Comparison of ENCODE assay signal across 2 cellular contexts in genomic region chr17:38958326-38958725, GRCh38.
TF ChIP-seq lines count a peak whose summit lies in the region.

No MANE protein-coding gene starts in this region.

TF ChIP-seq in HCT116, 20 proteins besides CTCF, POLR2A, EP300 and RAD21:
- TF ChIP-seq JUND (IDR thresholded peaks at IDR 0.05) (no peak), ZFX (IDR thresholded peaks at IDR 0.05) (no peak), SP1 (IDR thresholded peaks at IDR 0.05; ENCODE audit: low read depth) (no peak), ELF1 (IDR thresholded peaks at IDR 0.05; ENCODE audit: borderline replicate concordance, low read depth) (no peak), ATF3 (IDR thresholded peaks at IDR 0.05) (no peak), EZH2phosphoT487 (IDR thresholded peaks at IDR 0.05; ENCODE audit: borderline replicate concordance) (no peak), EZH2 (IDR thresholded peaks at IDR 0.05) (no peak), ZNF274 (IDR thresholded peaks at IDR 0.05; ENCODE audit: low read depth, low read length) (no peak), YY1 (IDR thresholded peaks at IDR 0.05; ENCODE audit: extremely low read depth, insufficient replicate concordance, low read depth, low read length) (no peak), TCF7L2 (IDR thresholded peaks at IDR 0.05; ENCODE audit: borderline replicate concordance, extremely low read depth, insufficient read depth, insufficient read length) (no peak), MAX (IDR thresholded peaks at IDR 0.05) (no peak), FOSL1 (IDR thresholded peaks at IDR 0.05; ENCODE audit: low read depth) (no peak), POLR2AphosphoS5 (IDR thresholded peaks at IDR 0.05; ENCODE audit: low read depth, low read length) (no peak), SIN3A (IDR thresholded peaks at IDR 0.05; ENCODE audit: low read depth) (no peak), CEBPB (IDR thresholded peaks at IDR 0.05; ENCODE audit: low read depth) (no peak), REST (IDR thresholded peaks at IDR 0.05; ENCODE audit: low read depth) (no peak), SRF (IDR thresholded peaks at IDR 0.05; ENCODE audit: low read depth) (no peak), ZBTB33 (IDR thresholded peaks at IDR 0.05; ENCODE audit: extremely low read depth, insufficient replicate concordance, low read length) (no peak)

TF ChIP-seq in K562, 482 proteins besides CTCF, POLR2A, EP300 and RAD21:
- TF ChIP-seq ZKSCAN1 (IDR thresholded peaks at IDR 0.05; ENCODE audit: low read depth, low read length) (no peak), SRSF9 (IDR thresholded peaks at IDR 0.05; ENCODE audit: borderline replicate concordance, low read depth, low read length) (no peak), SREBF2 (CRISPR knock-in tag; IDR thresholded peaks at IDR 0.05) (no peak), STAT6 (CRISPR knock-in tag; IDR thresholded peaks at IDR 0.05) (no peak), SIN3A (IDR thresholded peaks at IDR 0.05; ENCODE audit: borderline replicate concordance in 2 of 2, control insufficient read depth in 1 of 2, low read depth in 2 of 2, low read length in 2 of 2) (no peak), KDM2B (CRISPR knock-in tag; IDR thresholded peaks at IDR 0.05) (no peak), SMC3 (conservative IDR thresholded peaks at IDR 0.05; ENCODE audit: insufficient read depth, low read depth, low read length) (no peak), ZBTB5 (IDR thresholded peaks at IDR 0.05) (no peak), ZNF764 (CRISPR knock-in tag; IDR thresholded peaks at IDR 0.05; ENCODE audit: low read depth) (no peak), ZBTB49 (CRISPR knock-in tag; IDR thresholded peaks at IDR 0.05; ENCODE audit: borderline replicate concordance) (no peak), ZSCAN32 (CRISPR knock-in tag; IDR thresholded peaks at IDR 0.05) (no peak), ZNF655 (CRISPR knock-in tag; IDR thresholded peaks at IDR 0.05) (no peak)
